In the genomic region with DNA sequence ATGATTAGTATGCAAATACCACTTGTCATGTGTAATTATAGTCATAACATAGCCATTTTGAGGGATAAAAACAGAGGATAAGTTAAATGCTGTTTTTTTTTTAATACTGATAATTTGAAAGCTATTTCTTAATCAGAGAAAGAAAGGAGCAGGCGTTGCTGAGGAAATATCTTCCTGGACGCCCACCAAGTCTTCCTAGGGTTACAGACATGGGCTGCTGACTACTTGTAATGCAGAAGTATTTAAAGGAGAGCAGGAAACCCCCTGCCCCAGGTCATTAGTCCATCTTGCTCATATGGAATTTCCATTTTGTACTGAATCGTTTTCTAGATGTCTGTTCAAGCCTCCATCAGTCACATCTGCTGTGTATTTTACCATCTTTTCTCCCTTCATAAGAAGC, we compare ENCODE assay signal across 28 cellular contexts.
"Had no signal": no experiment of that assay in that cellular context is flagged by ENCODE, and none has a peak within 500 bp of the region (broad histone marks: within the 10 kb centered on the region; RNA-seq: fewer than 3 reads in every experiment).

No MANE protein-coding gene starts in this region.

- H3K36me3 ChIP-seq: ascending aorta, MG63 had no signal

- H3K4me3 ChIP-seq: ascending aorta, MG63, PC-9 had no signal

- H3K9me3 ChIP-seq: MG63 had no signal

- H3K27me3 ChIP-seq: ascending aorta, MG63 had no signal

- H3K4me2 ChIP-seq: PC-9 had no signal

- ATAC-seq: activated CD4-positive, alpha-beta T cell treated with anti-CD3 and anti-CD28 coated beads for 36 hours; activated CD4-positive, CD25-positive, alpha-beta regulatory T cell treated with anti-CD3 and anti-CD28 coated beads, Interleukin-2, amount 50 U/mL, for 24 hours; activated CD8-positive, alpha-beta T cell treated with anti-CD3 and anti-CD28 coated beads, Interleukin-2, amount 10 ng/mL, durations not matched to agents 7 days and 5 days; WTC11 had no signal

- DNase-seq: activated CD4-positive, alpha-beta T cell treated with anti-CD3 and anti-CD28 coated beads for 36 hours; activated CD4-positive, alpha-beta T cell treated with anti-CD3 and anti-CD28 coated beads, Interleukin-2, amount 10 ng/mL, durations not matched to agents 7 days and 5 days; activated CD4-positive, alpha-beta T cell treated with anti-CD3 and anti-CD28 coated beads, Interleukin-2, amount 50 U/mL, for 48 hours; activated CD8-positive, alpha-beta T cell treated with anti-CD3 and anti-CD28 coated beads, Interleukin-2, amount 10 ng/mL, durations not matched to agents 7 days and 5 days; activated gamma-delta T cell; activated naive CD4-positive, alpha-beta T cell treated with Interleukin-2 at 50 U/mL for 16 hours; activated naive CD8-positive, alpha-beta T cell treated with anti-CD3 and anti-CD28 coated beads, Interleukin-2, amount 10 ng/mL, durations not matched to agents 7 days and 5 days; activated T-cell treated with anti-CD3 and anti-CD28 coated beads, Interleukin-2, amount 50 U/mL, for 24 hours; amygdala; caudate nucleus; Kasumi-1; KG1; MG63; NCI-H1048; NCI-H1105 treated with DMSO at 0.1 percent for 48 hours; NCI-H1436; NCI-H1694; NCI-H1930; NCI-H345; NCI-H524 treated with DMSO at 0.1 percent for 48 hours; NK-92 treated with Interleukin-12 subunit alpha and Interleukin-12 subunit beta, amount 100 ng/mL, for 24 hours; PC-9; Right ventricle myocardium superior; T1000 had no signal

- H2AFZ ChIP-seq: PC-9 had no signal

- H3K27ac ChIP-seq: ascending aorta, PC-9, RWPE1 had no signal
